1 cellular context compared by ENCODE assay signal in the genomic region with DNA sequence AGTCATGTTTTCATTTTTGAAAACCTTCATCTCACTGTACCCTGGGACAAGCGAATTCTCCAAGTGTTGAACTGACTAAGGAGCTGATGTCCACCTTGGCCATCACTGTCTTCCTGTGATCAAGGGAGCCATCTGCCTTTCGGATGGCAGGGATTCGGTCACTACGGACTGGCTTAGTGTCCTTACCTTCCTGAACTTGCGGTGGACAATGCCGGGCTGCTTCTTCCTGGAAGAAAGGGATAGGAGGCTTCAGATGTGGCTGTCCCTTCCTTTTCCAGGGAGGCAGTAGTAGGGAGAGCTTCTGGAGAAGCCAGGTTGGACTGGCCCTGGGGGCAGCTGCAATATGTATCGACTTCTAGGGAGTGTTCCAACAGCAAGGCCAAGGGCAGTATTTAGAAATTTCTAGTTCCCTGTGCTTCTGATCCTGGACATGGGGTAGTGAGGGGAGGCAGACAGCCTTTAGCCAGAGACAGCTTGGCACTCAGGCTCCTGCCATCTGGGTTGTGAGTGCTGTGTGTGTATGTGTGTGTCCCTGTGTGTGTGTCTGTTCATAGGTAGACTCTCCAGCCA.
TF ChIP-seq lines count a peak whose summit lies in the region.

No MANE protein-coding gene starts in this region.

TF ChIP-seq in H1, 55 proteins besides CTCF, POLR2A, EP300 and RAD21 (continued from another document):
- TF ChIP-seq, protein P1, sequence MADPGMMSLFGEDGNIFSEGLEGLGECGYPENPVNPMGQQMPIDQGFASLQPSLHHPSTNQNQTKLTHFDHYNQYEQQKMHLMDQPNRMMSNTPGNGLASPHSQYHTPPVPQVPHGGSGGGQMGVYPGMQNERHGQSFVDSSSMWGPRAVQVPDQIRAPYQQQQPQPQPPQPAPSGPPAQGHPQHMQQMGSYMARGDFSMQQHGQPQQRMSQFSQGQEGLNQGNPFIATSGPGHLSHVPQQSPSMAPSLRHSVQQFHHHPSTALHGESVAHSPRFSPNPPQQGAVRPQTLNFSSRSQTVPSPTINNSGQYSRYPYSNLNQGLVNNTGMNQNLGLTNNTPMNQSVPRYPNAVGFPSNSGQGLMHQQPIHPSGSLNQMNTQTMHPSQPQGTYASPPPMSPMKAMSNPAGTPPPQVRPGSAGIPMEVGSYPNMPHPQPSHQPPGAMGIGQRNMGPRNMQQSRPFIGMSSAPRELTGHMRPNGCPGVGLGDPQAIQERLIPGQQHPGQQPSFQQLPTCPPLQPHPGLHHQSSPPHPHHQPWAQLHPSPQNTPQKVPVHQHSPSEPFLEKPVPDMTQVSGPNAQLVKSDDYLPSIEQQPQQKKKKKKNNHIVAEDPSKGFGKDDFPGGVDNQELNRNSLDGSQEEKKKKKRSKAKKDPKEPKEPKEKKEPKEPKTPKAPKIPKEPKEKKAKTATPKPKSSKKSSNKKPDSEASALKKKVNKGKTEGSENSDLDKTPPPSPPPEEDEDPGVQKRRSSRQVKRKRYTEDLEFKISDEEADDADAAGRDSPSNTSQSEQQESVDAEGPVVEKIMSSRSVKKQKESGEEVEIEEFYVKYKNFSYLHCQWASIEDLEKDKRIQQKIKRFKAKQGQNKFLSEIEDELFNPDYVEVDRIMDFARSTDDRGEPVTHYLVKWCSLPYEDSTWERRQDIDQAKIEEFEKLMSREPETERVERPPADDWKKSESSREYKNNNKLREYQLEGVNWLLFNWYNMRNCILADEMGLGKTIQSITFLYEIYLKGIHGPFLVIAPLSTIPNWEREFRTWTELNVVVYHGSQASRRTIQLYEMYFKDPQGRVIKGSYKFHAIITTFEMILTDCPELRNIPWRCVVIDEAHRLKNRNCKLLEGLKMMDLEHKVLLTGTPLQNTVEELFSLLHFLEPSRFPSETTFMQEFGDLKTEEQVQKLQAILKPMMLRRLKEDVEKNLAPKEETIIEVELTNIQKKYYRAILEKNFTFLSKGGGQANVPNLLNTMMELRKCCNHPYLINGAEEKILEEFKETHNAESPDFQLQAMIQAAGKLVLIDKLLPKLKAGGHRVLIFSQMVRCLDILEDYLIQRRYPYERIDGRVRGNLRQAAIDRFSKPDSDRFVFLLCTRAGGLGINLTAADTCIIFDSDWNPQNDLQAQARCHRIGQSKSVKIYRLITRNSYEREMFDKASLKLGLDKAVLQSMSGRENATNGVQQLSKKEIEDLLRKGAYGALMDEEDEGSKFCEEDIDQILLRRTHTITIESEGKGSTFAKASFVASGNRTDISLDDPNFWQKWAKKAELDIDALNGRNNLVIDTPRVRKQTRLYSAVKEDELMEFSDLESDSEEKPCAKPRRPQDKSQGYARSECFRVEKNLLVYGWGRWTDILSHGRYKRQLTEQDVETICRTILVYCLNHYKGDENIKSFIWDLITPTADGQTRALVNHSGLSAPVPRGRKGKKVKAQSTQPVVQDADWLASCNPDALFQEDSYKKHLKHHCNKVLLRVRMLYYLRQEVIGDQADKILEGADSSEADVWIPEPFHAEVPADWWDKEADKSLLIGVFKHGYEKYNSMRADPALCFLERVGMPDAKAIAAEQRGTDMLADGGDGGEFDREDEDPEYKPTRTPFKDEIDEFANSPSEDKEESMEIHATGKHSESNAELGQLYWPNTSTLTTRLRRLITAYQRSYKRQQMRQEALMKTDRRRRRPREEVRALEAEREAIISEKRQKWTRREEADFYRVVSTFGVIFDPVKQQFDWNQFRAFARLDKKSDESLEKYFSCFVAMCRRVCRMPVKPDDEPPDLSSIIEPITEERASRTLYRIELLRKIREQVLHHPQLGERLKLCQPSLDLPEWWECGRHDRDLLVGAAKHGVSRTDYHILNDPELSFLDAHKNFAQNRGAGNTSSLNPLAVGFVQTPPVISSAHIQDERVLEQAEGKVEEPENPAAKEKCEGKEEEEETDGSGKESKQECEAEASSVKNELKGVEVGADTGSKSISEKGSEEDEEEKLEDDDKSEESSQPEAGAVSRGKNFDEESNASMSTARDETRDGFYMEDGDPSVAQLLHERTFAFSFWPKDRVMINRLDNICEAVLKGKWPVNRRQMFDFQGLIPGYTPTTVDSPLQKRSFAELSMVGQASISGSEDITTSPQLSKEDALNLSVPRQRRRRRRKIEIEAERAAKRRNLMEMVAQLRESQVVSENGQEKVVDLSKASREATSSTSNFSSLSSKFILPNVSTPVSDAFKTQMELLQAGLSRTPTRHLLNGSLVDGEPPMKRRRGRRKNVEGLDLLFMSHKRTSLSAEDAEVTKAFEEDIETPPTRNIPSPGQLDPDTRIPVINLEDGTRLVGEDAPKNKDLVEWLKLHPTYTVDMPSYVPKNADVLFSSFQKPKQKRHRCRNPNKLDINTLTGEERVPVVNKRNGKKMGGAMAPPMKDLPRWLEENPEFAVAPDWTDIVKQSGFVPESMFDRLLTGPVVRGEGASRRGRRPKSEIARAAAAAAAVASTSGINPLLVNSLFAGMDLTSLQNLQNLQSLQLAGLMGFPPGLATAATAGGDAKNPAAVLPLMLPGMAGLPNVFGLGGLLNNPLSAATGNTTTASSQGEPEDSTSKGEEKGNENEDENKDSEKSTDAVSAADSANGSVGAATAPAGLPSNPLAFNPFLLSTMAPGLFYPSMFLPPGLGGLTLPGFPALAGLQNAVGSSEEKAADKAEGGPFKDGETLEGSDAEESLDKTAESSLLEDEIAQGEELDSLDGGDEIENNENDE (IDR thresholded peaks at IDR 0.05; ENCODE audit: insufficient replicate concordance, low read length) = no peak
- TF ChIP-seq KDM1A (IDR thresholded peaks at IDR 0.05; ENCODE audit: borderline replicate concordance, low read length) (no peak), SIN3A (conservative IDR thresholded peaks at IDR 0.05 in 1 of 2, IDR thresholded peaks at IDR 0.05 in 1 of 2; ENCODE audit: low read depth in 1 of 2, low read length in 2 of 2) (no peak), RNF2 (IDR thresholded peaks at IDR 0.05; ENCODE audit: borderline replicate concordance, low read depth, low read length, missing control alignments, poor library complexity, severe bottlenecking) (no peak), PHF8 (conservative IDR thresholded peaks at IDR 0.05; ENCODE audit: low read depth, low read length) (no peak)
